ENCODE assay signal across 8 cellular contexts in the genomic region with DNA sequence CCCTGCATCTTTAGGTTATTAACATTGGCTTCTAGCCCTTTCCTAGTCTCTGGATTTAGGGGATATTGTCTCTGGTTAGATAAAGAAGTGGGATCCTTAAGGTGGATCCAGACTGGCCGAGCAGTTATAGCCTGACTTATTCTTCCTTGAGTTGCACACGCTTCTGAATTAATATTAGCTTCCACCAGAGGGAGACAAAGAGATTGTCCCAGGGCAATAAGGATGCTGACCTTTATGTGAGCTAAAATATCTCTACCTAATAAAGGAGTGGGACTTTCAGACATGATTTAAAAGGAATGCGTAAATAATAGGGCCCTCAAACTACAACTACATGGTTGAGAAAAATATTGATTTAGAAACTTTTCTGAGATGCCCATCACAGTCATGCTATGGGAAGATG.
DNase-seq lines count a peak whose midpoint lies in the region; ATAC-seq lines count a peak whose summit lies in the region.

No MANE protein-coding gene starts in this region.

- H3K27me3 ChIP-seq in Karpas-422 (ENCODE audit: low read length), result no peaks in the 10 kb centered on the region
- no peaks in the 10 kb centered on the region for H3K27me3 ChIP-seq in adipocyte (replicated peaks; ENCODE audit: control insufficient read depth, insufficient read depth, low read length)

- H3K9me3 ChIP-seq in Karpas-422 (ENCODE audit: low read length) (no peaks in the 10 kb centered on the region), adipocyte (ENCODE audit: control insufficient read depth, low read length) (no peaks in the 10 kb centered on the region)

- no peak overlapping the region for H2AFZ ChIP-seq in Karpas-422 (ENCODE audit: low read length)

- no peaks in the 10 kb centered on the region for H3K4me1 ChIP-seq in Karpas-422 (ENCODE audit: low read length)
- H3K4me1 ChIP-seq in adipocyte (ENCODE audit: control insufficient read depth, insufficient read depth, low read length), result no peaks in the 10 kb centered on the region

- no peaks in the 10 kb centered on the region for H4K20me1 ChIP-seq in Karpas-422 (ENCODE audit: insufficient read depth, low read depth, low read length)

- H3K4me3 ChIP-seq in Karpas-422 (ENCODE audit: low read length), result no peak overlapping the region
- no peak overlapping the region for H3K4me3 ChIP-seq in adipocyte (ENCODE audit: low read length)

- H3K4me2 ChIP-seq in Karpas-422 (ENCODE audit: low read depth, low read length, poor library complexity, severe bottlenecking), result no peak overlapping the region

- ATAC-seq in GM21528 (IDR thresholded peaks at IDR 0.05; ENCODE audit: low FRiP score, unreplicated experiment), result peak; percentile 94

- peak; percentile 43 for DNase-seq in EL
- peak; percentile 79 for DNase-seq in Karpas-422
- DNase-seq in adipocyte (ENCODE audit: low read depth), result peak; percentile 4
- peak; percentile 2 for DNase-seq in myocyte (ENCODE audit: low read depth)
- DNase-seq in 8988T, result no peak
- no peak for DNase-seq in stimulated activated CD4-positive, alpha-beta T cell treated with anti-CD3 and anti-CD28 coated beads, Interleukin-2, amount 100 ng/mL, for 48 hours
- no peak for DNase-seq in HK-2 (ENCODE audit: unreplicated experiment)

- H3K27ac ChIP-seq in Karpas-422 (ENCODE audit: low read length), result no peak overlapping the region

- H3K36me3 ChIP-seq in Karpas-422 (ENCODE audit: insufficient read depth, low read length) (no peaks in the 10 kb centered on the region), adipocyte (ENCODE audit: control insufficient read depth, insufficient read depth, low read length, severe bottlenecking) (no peaks in the 10 kb centered on the region)

- H3K9ac ChIP-seq in Karpas-422 (ENCODE audit: low read length) (no peak overlapping the region), adipocyte (ENCODE audit: low read length) (no peak overlapping the region)

- H3K9me2 ChIP-seq in Karpas-422 (replicated peaks; ENCODE audit: insufficient read depth, low read length), result no peaks in the 10 kb centered on the region

- no peaks in the 10 kb centered on the region for H3K79me2 ChIP-seq in Karpas-422 (ENCODE audit: low read length)

Comparison
In these comparisons a context has a peak if more than half of its experiments do, and no peak if none do; other contexts are left out.
1. DNase-seq: peak in EL (single experiment), Karpas-422 (single experiment), adipocyte (single experiment) and myocyte (single experiment); none in 8988T (single experiment), stimulated activated CD4-positive, alpha-beta T cell treated with anti-CD3 and anti-CD28 coated beads, Interleukin-2, amount 100 ng/mL, for 48 hours (0 of 2) and HK-2 (single experiment).